Comparison of ENCODE assay signal across 18 cellular contexts in genomic region chrX:103536071-103536470, GRCh38. TPM values are rescaled to one million over a fixed set of nuclear protein-coding genes. Genes with fewer than 3 reads are reported as not detected.
DNase-seq lines count a peak whose midpoint lies in the region; ATAC-seq and TF ChIP-seq lines count a peak whose summit lies in the region.
"Had no signal": no experiment of that assay in that cellular context is flagged by ENCODE, and none has a peak within 500 bp of the region (broad histone marks: within the 10 kb centered on the region; RNA-seq: fewer than 3 reads in every experiment).

No MANE protein-coding gene starts in this region.

- H3K4me1 ChIP-seq in lower lobe of right lung = no peaks in the 10 kb centered on the region
- H3K4me1 ChIP-seq in thoracic aorta (ENCODE audit: control insufficient read depth in 1 of 2, low read depth in 2 of 2) = peaks cover 24 to 67% of the 10 kb centered on the region in 2 donors
- H3K4me1 ChIP-seq: psoas muscle had no signal

- peak overlapping the region; percentile 31 for H3K27ac ChIP-seq in lower lobe of right lung
- H3K27ac ChIP-seq in thoracic aorta = peak overlapping the region; percentile 93 to 96
- H3K27ac ChIP-seq: C4-2B, KMS-11, psoas muscle had no signal

- DNase-seq in HCEC 1CT (peak; percentile 47), choroid plexus epithelial cell (ENCODE audit: low read depth) (peak; percentile 79), lower lobe of right lung (no peak), thoracic aorta (ENCODE audit: low spot score) (no peak), SKM-1 (lab: John Stamatoyannopoulos, UW; ENCODE audit: unreplicated experiment) (no peak), nucleus accumbens (lab: John Stamatoyannopoulos, UW) (no peak), NCI-H1048 (lab: John Stamatoyannopoulos, UW) (no peak)
- DNase-seq: activated naive CD8-positive, alpha-beta T cell treated with anti-CD3 and anti-CD28 coated beads, Interleukin-2, amount 10 ng/mL, durations not matched to agents 7 days and 5 days; effector memory CD8-positive, alpha-beta T cell; kidney glomerular epithelial cell; mesendoderm; NCI-H1092; NCI-H2081; psoas muscle had no signal

- intact Hi-C loops in lower lobe of right lung (cut with DNase I) = loop anchor here (10.0 kb wide), 1 partner anchor 289 kb away; no protein-coding TSS in a partner anchor

- TF ChIP-seq CTCF in choroid plexus epithelial cell (conservative IDR thresholded peaks at IDR 0.05; ENCODE audit: low read depth, low read length) (no peak), lower lobe of right lung (IDR thresholded peaks at IDR 0.05) (no peak), thoracic aorta (IDR thresholded peaks at IDR 0.05) (no peak)

- H3K36me3 ChIP-seq in lower lobe of right lung = no peaks in the 10 kb centered on the region
- H3K36me3 ChIP-seq in thoracic aorta = no peaks in the 10 kb centered on the region

- no peak for ATAC-seq in lower lobe of right lung
- peak; percentile 37 for ATAC-seq in thoracic aorta (ENCODE audit: insufficient number of reproducible peaks, low FRiP score, low read depth)
- no peak for ATAC-seq in HG03045 (IDR thresholded peaks at IDR 0.05; ENCODE audit: unreplicated experiment)
- ATAC-seq: effector memory CD8-positive, alpha-beta T cell; psoas muscle had no signal

- H3K9me3 ChIP-seq in lower lobe of right lung (no peaks in the 10 kb centered on the region), thoracic aorta (no peaks in the 10 kb centered on the region)
- H3K9me3 ChIP-seq: psoas muscle had no signal

- H3K27me3 ChIP-seq in lower lobe of right lung (ENCODE audit: low read depth) = no peaks in the 10 kb centered on the region
- no peaks in the 10 kb centered on the region for H3K27me3 ChIP-seq in thoracic aorta (replicated peaks; ENCODE audit: insufficient read depth)

- H3K4me3 ChIP-seq in choroid plexus epithelial cell (ENCODE audit: low read depth, low read length) (no peak overlapping the region), lower lobe of right lung (no peak overlapping the region), thoracic aorta (no peak overlapping the region)
- H3K4me3 ChIP-seq: psoas muscle had no signal

RNA-seq across cellular contexts. Expression of gene RAB40A, which starts 16.8 kb away (rescaled TPM):
- total RNA-seq in lower lobe of right lung (0.53 TPM), thoracic aorta (1 to 10 TPM; 2.6 to 4.3 TPM)
- total RNA-seq: HT1080 had no signal

RNA-seq across cellular contexts. Expression of gene TCEAL4, which starts 49.2 kb away (rescaled TPM):
- total RNA-seq in lower lobe of right lung (58.7 TPM), thoracic aorta (100 to 1,000 TPM; 334 to 386 TPM)

Comparison
In these comparisons a context has a peak if more than half of its experiments do, and no peak if none do; other contexts are left out.
1. DNase-seq: peak in HCEC 1CT (single experiment) and choroid plexus epithelial cell (single experiment); none in lower lobe of right lung (single experiment), thoracic aorta (single experiment), SKM-1 (single experiment), nucleus accumbens (0 of 56) and NCI-H1048 (single experiment).